ENCODE assay signal across 21 cellular contexts in genomic region chr16:83666449-83666848, GRCh38.
A peak's percentile ranks its signal among the peaks of the same experiment; 100 is the strongest.
DNase-seq lines count a peak whose midpoint lies in the region; ATAC-seq and TF ChIP-seq lines count a peak whose summit lies in the region.
"Had no signal": no experiment of that assay in that cellular context is flagged by ENCODE, and none has a peak within 500 bp of the region (broad histone marks: within the 10 kb centered on the region; RNA-seq: fewer than 3 reads in every experiment).

No MANE protein-coding gene starts in this region.

- H3K27ac Mint-ChIP-seq in osteocyte (ENCODE audit: unreplicated experiment): no peak overlapping the region

- H3K27me3 Mint-ChIP-seq in osteocyte (ENCODE audit: unreplicated experiment): no peaks in the 10 kb centered on the region

- TF ChIP-seq CTCF in epithelial cell of esophagus (IDR thresholded peaks at IDR 0.05; ENCODE audit: insufficient read depth, low read depth, low read length, missing control alignments): no peak
- no peak for TF ChIP-seq CTCF in osteocyte (IDR thresholded peaks at IDR 0.05)

- H3K4me3 ChIP-seq in epithelial cell of esophagus (ENCODE audit: low read length): no peak overlapping the region
- H3K4me3 ChIP-seq: PC-9 had no signal

- DNase-seq in NCI-H2196 treated with DMSO at 0.1 percent for 48 hours (lab: John Stamatoyannopoulos, UW; ENCODE audit: unreplicated experiment) (peak; percentile 16), NCI-H2196 (lab: John Stamatoyannopoulos, UW; ENCODE audit: unreplicated experiment) (no peak), NCI-H510A (lab: John Stamatoyannopoulos, UW) (peak; percentile 24), epithelial cell of esophagus (ENCODE audit: low read depth) (peak; percentile 13), osteocyte (ENCODE audit: extremely low spot score, unreplicated experiment) (peak; percentile 10), NCI-H2171 treated with DMSO at 0.1 percent for 48 hours (lab: John Stamatoyannopoulos, UW) (no peak)
- no peak for DNase-seq in stimulated activated CD4-positive, alpha-beta T cell treated with anti-CD3 and anti-CD28 coated beads, Interleukin-4, amount 100 ng/mL, for 24 hours
- DNase-seq: 8988T, DMS79 treated with DMSO at 0.1 percent for 48 hours, GF-D8, HCEC 1CT, NCI-H1092 treated with DMSO at 0.1 percent for 48 hours, NCI-H1436, NCI-H187, NCI-H2107, NCI-H345, NCI-H524 treated with DMSO at 0.1 percent for 48 hours, PC-9, RPMI8226, T-helper 1 cell had no signal

- peaks cover 3% of the 10 kb centered on the region for H3K36me3 Mint-ChIP-seq in osteocyte (ENCODE audit: unreplicated experiment)

- no peaks in the 10 kb centered on the region for H3K4me1 Mint-ChIP-seq in osteocyte (ENCODE audit: unreplicated experiment)

- no peak for ATAC-seq in HG03108 (IDR thresholded peaks at IDR 0.05; ENCODE audit: unreplicated experiment)

- H3K9me3 Mint-ChIP-seq in osteocyte (ENCODE audit: unreplicated experiment): peaks cover 10% of the 10 kb centered on the region

- no peak overlapping the region for H3K4me3 Mint-ChIP-seq in osteocyte (ENCODE audit: unreplicated experiment)

Comparison
In these comparisons a context has a peak if more than half of its experiments do, and no peak if none do; other contexts are left out.
1. DNase-seq: peak in NCI-H2196 treated with DMSO at 0.1 percent for 48 hours (single experiment), NCI-H510A (single experiment), epithelial cell of esophagus (single experiment) and osteocyte (single experiment); none in NCI-H2196 (single experiment), NCI-H2171 treated with DMSO at 0.1 percent for 48 hours (single experiment) and stimulated activated CD4-positive, alpha-beta T cell treated with anti-CD3 and anti-CD28 coated beads, Interleukin-4, amount 100 ng/mL, for 24 hours (single experiment).